Comparison of ENCODE assay signal across 18 cellular contexts in the genomic region with DNA sequence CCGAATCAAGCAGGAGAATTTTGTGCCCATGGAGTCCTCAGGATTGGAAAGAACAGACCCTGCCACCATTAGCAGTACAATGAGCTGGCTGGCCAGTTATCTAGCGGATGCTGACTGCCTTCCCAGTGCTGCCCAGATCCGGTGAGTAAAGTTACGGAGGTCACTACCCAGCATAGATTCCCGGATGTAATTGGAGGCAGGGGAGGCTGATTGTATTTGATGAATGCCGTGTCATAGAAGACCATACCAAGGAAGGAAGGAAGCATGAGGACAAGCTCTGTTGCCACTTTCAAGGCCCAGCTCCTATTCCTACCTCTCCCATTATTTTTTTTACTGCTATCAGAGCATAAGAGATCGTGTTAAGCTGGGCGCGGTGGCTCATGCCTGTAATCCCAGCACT.
"Had no signal": no experiment of that assay in that cellular context is flagged by ENCODE, and none has a peak within 500 bp of the region (broad histone marks: within the 10 kb centered on the region; RNA-seq: fewer than 3 reads in every experiment).

No MANE protein-coding gene starts in this region.

- H3K4me1 Mint-ChIP-seq: immature natural killer cell, nephron progenitor cell had no signal

- H3K27ac ChIP-seq: coronary artery, foreskin keratinocyte, neutrophil, sigmoid colon, stomach had no signal

- DNase-seq: dorsolateral prefrontal cortex; effector memory CD4-positive, alpha-beta T cell; foreskin keratinocyte; immature natural killer cell; left colon; left ventricle myocardium superior; mammary epithelial cell; naive thymus-derived CD4-positive, alpha-beta T cell; nephron progenitor cell; sigmoid colon; stimulated activated CD4-positive, alpha-beta T cell treated with anti-CD3 and anti-CD28 coated beads, Interleukin-12 subunit alpha, Interleukin-12 subunit beta, amount 100 ng/mL, for 4 hours; stimulated activated naive CD4-positive, alpha-beta T cell; stomach; substantia nigra; trophoblast cell had no signal

- H3K27ac Mint-ChIP-seq: immature natural killer cell; naive thymus-derived CD4-positive, alpha-beta T cell; nephron progenitor cell had no signal

- H3K4me3 Mint-ChIP-seq: immature natural killer cell; naive thymus-derived CD4-positive, alpha-beta T cell; nephron progenitor cell had no signal

- H3K27me3 ChIP-seq: dorsolateral prefrontal cortex, foreskin keratinocyte, neutrophil, sigmoid colon, stomach had no signal

- H3K4me3 ChIP-seq: coronary artery, dorsolateral prefrontal cortex, sigmoid colon, skin epidermis, stomach had no signal

- H3K36me3 ChIP-seq: neutrophil had no signal

- H3K9me3 Mint-ChIP-seq: immature natural killer cell; naive thymus-derived CD4-positive, alpha-beta T cell; nephron progenitor cell had no signal

- H3K36me3 Mint-ChIP-seq: immature natural killer cell; naive thymus-derived CD4-positive, alpha-beta T cell had no signal

- H3K4me1 ChIP-seq: sigmoid colon had no signal

- ATAC-seq: left colon; left ventricle myocardium superior; naive thymus-derived CD4-positive, alpha-beta T cell had no signal

- H3K9me3 ChIP-seq: neutrophil, sigmoid colon, stomach had no signal
